In the genomic region with DNA sequence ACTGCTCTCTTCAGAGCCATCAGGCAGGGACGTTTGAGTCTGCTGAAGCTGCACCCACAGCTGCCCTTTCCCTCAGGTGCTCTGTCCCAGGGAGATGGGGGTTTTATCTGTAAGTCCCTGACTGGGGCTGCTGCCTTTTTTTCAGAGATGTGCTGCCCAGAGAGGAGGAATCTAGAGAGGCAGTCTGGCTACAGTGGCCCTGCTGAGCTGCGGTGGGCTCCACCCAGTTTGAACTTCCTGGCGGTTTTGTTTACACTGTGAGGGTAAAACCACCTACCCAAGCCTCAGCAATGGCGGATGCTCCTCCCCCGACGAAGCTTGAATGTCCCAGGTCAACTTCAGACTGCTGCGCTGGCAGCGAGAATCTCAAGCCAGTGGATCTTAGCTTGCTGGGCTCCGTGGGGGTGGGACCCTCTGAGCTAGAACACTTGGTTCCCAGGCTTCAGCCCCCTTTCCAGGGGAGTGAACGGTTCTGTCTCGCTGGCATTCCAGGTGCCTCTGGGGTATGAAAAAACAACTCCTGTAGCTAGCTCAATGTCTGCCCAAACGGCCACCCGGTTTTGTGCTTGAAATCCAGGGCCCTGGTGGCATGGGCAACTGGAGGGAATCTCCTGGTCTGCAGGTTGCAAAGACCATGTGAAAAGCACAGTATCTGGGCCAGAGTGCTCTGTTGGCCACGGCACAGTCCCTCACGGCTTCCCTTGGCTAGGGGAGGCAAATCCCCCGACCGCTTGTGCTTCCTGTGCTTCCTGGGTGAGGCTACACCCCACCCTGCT, we compare ENCODE assay signal across 9 cellular contexts. TPM values are rescaled to one million over a fixed set of nuclear protein-coding genes. Genes with fewer than 3 reads are reported as not detected.
DNase-seq lines count a peak whose midpoint lies in the region; ATAC-seq and TF ChIP-seq lines count a peak whose summit lies in the region.
"Had no signal": no experiment of that assay in that cellular context is flagged by ENCODE, and none has a peak within 500 bp of the region (broad histone marks: within the 10 kb centered on the region; RNA-seq: fewer than 3 reads in every experiment).

No MANE protein-coding gene starts in this region.

- no peak for ATAC-seq in left colon
- ATAC-seq: HCT116 had no signal

- intact Hi-C loops in left colon (cut with DNase I, micrococcal nuclease) (no loop called here), MCF 10A (cut with micrococcal nuclease) (no loop called here)

- no peaks in the 10 kb centered on the region for H3K4me1 Mint-ChIP-seq in MCF 10A (ENCODE audit: insufficient read depth, unreplicated experiment)

- POLR2A ChIA-PET in MCF 10A (lab: Yijun Ruan, JAX), result no interaction called here
- POLR2A ChIA-PET in GM10248 (lab: Yijun Ruan, JAX), result no interaction called here

- TF ChIP-seq CTCF in MCF 10A (IDR thresholded peaks at IDR 0.05; ENCODE audit: unreplicated experiment) (no peak), GM10248 (IDR thresholded peaks at IDR 0.05; ENCODE audit: control extremely low read depth, extremely low read depth, low read depth, missing control alignments) (no peak)

- CTCF ChIA-PET in MCF 10A (lab: Yijun Ruan, JAX) (interaction anchor here (0.9 to 1.4 kb wide), 2 partner anchors 12 to 60 kb away, joined by 4 to 5 read pairs; no protein-coding TSS in a partner anchor), GM10248 (lab: Yijun Ruan, JAX) (interaction anchor here (0.7 kb wide), 1 partner anchor 60 kb away, joined by 3 read pairs; no protein-coding TSS in a partner anchor)

- no peak overlapping the region for H3K4me3 Mint-ChIP-seq in MCF 10A (ENCODE audit: unreplicated experiment)

- no peaks in the 10 kb centered on the region for H3K36me3 Mint-ChIP-seq in MCF 10A (ENCODE audit: insufficient read depth, unreplicated experiment)

- no peaks in the 10 kb centered on the region for H3K9me3 Mint-ChIP-seq in MCF 10A (ENCODE audit: unreplicated experiment)

- H3K27me3 Mint-ChIP-seq in MCF 10A (ENCODE audit: insufficient read depth, unreplicated experiment), result no peaks in the 10 kb centered on the region

- DNase-seq in NCI-H2171 treated with DMSO at 0.1 percent for 48 hours (lab: John Stamatoyannopoulos, UW) (peak; percentile 18), NCI-H2171 (lab: John Stamatoyannopoulos, UW) (no peak), left colon (peak; percentile 42 to 65), MCF 10A (ENCODE audit: unreplicated experiment) (no peak), AML-193 (lab: John Stamatoyannopoulos, UW) (no peak), GM10248 (ENCODE audit: extremely low spot score) (no peak)
- DNase-seq in activated CD8-positive, alpha-beta memory T cell treated with anti-CD3 and anti-CD28 coated beads for 24 hours, result peak; percentile 86
- DNase-seq in stimulated activated naive CD4-positive, alpha-beta T cell treated with Interleukin-2 at 50 U/mL for 16 hours (lab: John Stamatoyannopoulos, UW), result peak; percentile 78

- H3K27ac Mint-ChIP-seq in MCF 10A (ENCODE audit: low read depth, unreplicated experiment), result no peak overlapping the region

- no TSS peak for BruUV-seq in MCF 10A (replicated peaks; lab: Mats Ljungman, UMichigan)

RNA-seq across cellular contexts. Expression of a gene that starts 21.1 kb away (rescaled TPM):
- 10 to 100 TPM; 57.3 to 62.6 TPM for total RNA-seq in left colon
- 11.5 and 18.8 TPM in 2 replicates for total RNA-seq in MCF 10A (2022)

Comparison
In these comparisons a context has a peak if more than half of its experiments do, and no peak if none do; other contexts are left out.
1. DNase-seq: peak in NCI-H2171 treated with DMSO at 0.1 percent for 48 hours (single experiment), activated CD8-positive, alpha-beta memory T cell treated with anti-CD3 and anti-CD28 coated beads for 24 hours (single experiment), left colon (2 of 2) and stimulated activated naive CD4-positive, alpha-beta T cell treated with Interleukin-2 at 50 U/mL for 16 hours (single experiment); none in NCI-H2171 (single experiment), MCF 10A (single experiment), AML-193 (0 of 2) and GM10248 (single experiment).